7 cellular contexts compared by ENCODE assay signal in genomic region chr22:41976961-41977566, GRCh38. TPM values are rescaled to one million over a fixed set of nuclear protein-coding genes. Genes with fewer than 3 reads are reported as not detected.
DNase-seq lines count a peak whose midpoint lies in the region; ATAC-seq and TF ChIP-seq lines count a peak whose summit lies in the region.

No MANE protein-coding gene starts in this region.

- no peak overlapping the region for H3K9ac ChIP-seq in Karpas-422 (ENCODE audit: low read length)

- H3K36me3 ChIP-seq in prostate gland = no peaks in the 10 kb centered on the region
- no peaks in the 10 kb centered on the region for H3K36me3 ChIP-seq in Karpas-422 (ENCODE audit: insufficient read depth, low read length)

- TF ChIP-seq CTCF in GM10248 (IDR thresholded peaks at IDR 0.05; ENCODE audit: control extremely low read depth, extremely low read depth, low read depth, missing control alignments) = peak; percentile 3
- no peak for TF ChIP-seq CTCF in dorsolateral prefrontal cortex (IDR thresholded peaks at IDR 0.05 in 54 of 56, conservative IDR thresholded peaks at IDR 0.05 in 2 of 56; ENCODE audit: low read depth in 1 of 56, partially characterized antibody in 56 of 56)
- TF ChIP-seq CTCF in prostate gland (IDR thresholded peaks at IDR 0.05) = no peak

- no peaks in the 10 kb centered on the region for H3K9me3 ChIP-seq in prostate gland
- no peaks in the 10 kb centered on the region for H3K9me3 ChIP-seq in Karpas-422 (ENCODE audit: low read length)

- H3K27me3 ChIP-seq in dorsolateral prefrontal cortex = no peaks in the 10 kb centered on the region
- H3K27me3 ChIP-seq in prostate gland (replicated peaks; ENCODE audit: insufficient read depth) = no peaks in the 10 kb centered on the region
- H3K27me3 ChIP-seq in Karpas-422 (ENCODE audit: low read length) = no peaks in the 10 kb centered on the region

- H2AFZ ChIP-seq in Karpas-422 (ENCODE audit: low read length) = no peak overlapping the region

- intact Hi-C loops in dorsolateral prefrontal cortex (cut with DNase I) (loop anchor here (5.0 to 10.0 kb wide), 2 partner anchors 100 to 468 kb away; partner anchors contain the start of gene SMDT1 (in 2 of the 2)), prostate gland (cut with DNase I) (no loop called here)

- H3K4me3 ChIP-seq in dorsolateral prefrontal cortex (peak overlapping the region; percentile 48 to 83 (median 73)), prostate gland (peak overlapping the region; percentile 33 to 46), Karpas-422 (ENCODE audit: low read length) (no peak overlapping the region)

- H3K4me2 ChIP-seq in Karpas-422 (ENCODE audit: low read depth, low read length, poor library complexity, severe bottlenecking) = no peak overlapping the region

- ATAC-seq in GM19452 (IDR thresholded peaks at IDR 0.05; ENCODE audit: unreplicated experiment) (no peak), GM19467 (IDR thresholded peaks at IDR 0.05; ENCODE audit: unreplicated experiment) (no peak)

- peak overlapping the region in 49 of 59 donors; percentile 5 to 92 (median 77) for H3K27ac ChIP-seq in dorsolateral prefrontal cortex
- H3K27ac ChIP-seq in prostate gland = no peak overlapping the region
- H3K27ac ChIP-seq in Karpas-422 (ENCODE audit: low read length) = no peak overlapping the region

- TF ChIP-seq POLR2A in prostate gland (IDR thresholded peaks at IDR 0.05) = no peak

- H3K79me2 ChIP-seq in Karpas-422 (ENCODE audit: low read length) = no peaks in the 10 kb centered on the region

- POLR2A ChIA-PET in GM10248 (lab: Yijun Ruan, JAX) = no interaction called here

- CTCF ChIA-PET in GM10248 (lab: Yijun Ruan, JAX) = interaction anchor here (0.8 kb wide), 1 partner anchor 467 kb away, joined by 3 read pairs; no protein-coding TSS in a partner anchor

- WGBS in prostate gland = 2% methylated on average over 46 of the region's 46 CpGs

- no peaks in the 10 kb centered on the region for H3K9me2 ChIP-seq in Karpas-422 (replicated peaks; ENCODE audit: insufficient read depth, low read length)

- H3K4me1 ChIP-seq in prostate gland (replicated peaks) (no peaks in the 10 kb centered on the region), Karpas-422 (ENCODE audit: low read length) (no peaks in the 10 kb centered on the region)

- DNase-seq in GM10248 (ENCODE audit: extremely low spot score) (no peak), NCI-H1694 treated with DMSO at 0.1 percent for 48 hours (lab: John Stamatoyannopoulos, UW) (peak; percentile 47), dorsolateral prefrontal cortex (peak in 4 of 10 donors; percentile 32 to 56 (median 38)), prostate gland (ENCODE audit: low spot score) (no peak), Karpas-422 (no peak)

- no peaks in the 10 kb centered on the region for H4K20me1 ChIP-seq in Karpas-422 (ENCODE audit: insufficient read depth, low read depth, low read length)

RNA-seq across cellular contexts. Expression of gene SEPTIN3, which starts 7.8 kb away (rescaled TPM):
- 100 to 1,000 TPM in 119 of 120 experiments, 10 to 100 TPM in 1; 90.5 to 406 (median 293) TPM for total RNA-seq in dorsolateral prefrontal cortex
- 1 to 10 TPM in 1 of 2 donors, under 1 TPM in 1; 0.46 to 2.3 TPM for total RNA-seq in prostate gland
- total RNA-seq in Karpas-422 (2014; rRNA removed; shearing (Covaris generic); ENCODE audit: low replicate concordance) = not detected in 2 replicates

RNA-seq across cellular contexts. Expression of gene WBP2NL, which starts 21.5 kb away (rescaled TPM):
- total RNA-seq in dorsolateral prefrontal cortex = 10 to 100 TPM in 22 of 120 experiments, 1 to 10 TPM in 98; 1.9 to 16.3 (median 7.6) TPM
- total RNA-seq in prostate gland = 10 to 100 TPM in 1 of 2 donors, 1 to 10 TPM in 1; 1.6 to 12.7 TPM
- total RNA-seq in Karpas-422 (2014; rRNA removed; shearing (Covaris generic); ENCODE audit: low replicate concordance) = 0.19 and 0.43 TPM in 2 replicates

RNA-seq across cellular contexts. Expression of gene CENPM, which starts 30.1 kb away (rescaled TPM):
- total RNA-seq in dorsolateral prefrontal cortex (1 to 10 TPM in 53 of 120 experiments, under 1 TPM in 26, not detected in 41; 0.49 to 3.3 (median 1.4) TPM), prostate gland (10 to 100 TPM; 10.3 to 10.8 TPM)
- total RNA-seq in Karpas-422 (2014; rRNA removed; shearing (Covaris generic); ENCODE audit: low replicate concordance) = 83.8 and 108 TPM in 2 replicates

RNA-seq across cellular contexts. Expression of gene TNFRSF13C, which starts 50.5 kb away (rescaled TPM):
- 1 to 10 TPM in 78 of 120 experiments, under 1 TPM in 42; 0.13 to 5.8 (median 1.2) TPM for total RNA-seq in dorsolateral prefrontal cortex
- under 1 TPM; 0.17 to 0.36 TPM for total RNA-seq in prostate gland
- total RNA-seq in Karpas-422 (2014; rRNA removed; shearing (Covaris generic); ENCODE audit: low replicate concordance) = 130 and 141 TPM in 2 replicates

Comparison
In these comparisons a context has a peak if more than half of its experiments do, and no peak if none do; other contexts are left out.
1. H3K27ac ChIP-seq: peak in dorsolateral prefrontal cortex (49 of 59); none in prostate gland (0 of 2) and Karpas-422 (single experiment).
2. RNA of gene SEPTIN3, which starts 7.8 kb away (total RNA-seq): 90.5 to 406 TPM in dorsolateral prefrontal cortex; 0.46 to 2.3 TPM in prostate gland and not detected in Karpas-422; every median in the first group is over 10 times any median in the second.